8 cellular contexts compared by ENCODE assay signal in genomic region chr17:39235555-39236221, GRCh38. TPM values are rescaled to one million over a fixed set of nuclear protein-coding genes. Genes with fewer than 3 reads are reported as not detected.
DNase-seq lines count a peak whose midpoint lies in the region; ATAC-seq, FAIRE-seq and TF ChIP-seq lines count a peak whose summit lies in the region.

No MANE protein-coding gene starts in this region.

- H3K27me3 Mint-ChIP-seq in CD4-positive, alpha-beta memory T cell = peaks cover 4 to 13% of the 10 kb centered on the region in 2 donors

- H3K27ac Mint-ChIP-seq in CD4-positive, alpha-beta memory T cell = peak overlapping the region; percentile 61 to 93 (median 81)

- peaks cover 43% of the 10 kb centered on the region for H3K4me1 ChIP-seq in CD4-positive, alpha-beta memory T cell (ENCODE audit: insufficient read depth, low read length)
- H3K4me1 ChIP-seq in pancreas = no peaks in the 10 kb centered on the region

- peak; percentile 98 for TF ChIP-seq CTCF in WERI-Rb-1 (IDR thresholded peaks at IDR 0.05; ENCODE audit: low read depth, low read length)
- TF ChIP-seq CTCF in epithelial cell of proximal tubule (conservative IDR thresholded peaks at IDR 0.05; ENCODE audit: low read depth, low read length) = peak; percentile 88
- peak in 2 of 4 donors; percentile 16 to 21 for TF ChIP-seq CTCF in pancreas (IDR thresholded peaks at IDR 0.05)

- peaks cover 31 to 45% (median 38%) of the 10 kb centered on the region in 4 donors for H3K4me1 Mint-ChIP-seq in CD4-positive, alpha-beta memory T cell

- no peaks in the 10 kb centered on the region for H3K27me3 ChIP-seq in CD4-positive, alpha-beta memory T cell (ENCODE audit: insufficient read depth, low read length)
- H3K27me3 ChIP-seq in WERI-Rb-1 (ENCODE audit: insufficient read depth, low read depth, severe bottlenecking) (no peaks in the 10 kb centered on the region), pancreas (peaks cover 0 to 3% (median 0%) of the 10 kb centered on the region in 4 donors)

- CTCF ChIA-PET in CD4-positive, alpha-beta memory T cell (lab: Charles Lee; ENCODE audit: partially characterized antibody) = interaction anchor here (0.6 to 21.0 kb wide), 11 partner anchors 11 to 444 kb away, joined by 3 to 554 read pairs (median 4); partner anchors contain the start of genes ARL5C and RPL19

- WGBS in pancreas, 2 donors = 24 to 28% methylated on average over 16 of the region's 16 CpGs

- H3K4me3 ChIP-seq in CD4-positive, alpha-beta memory T cell (ENCODE audit: low read length in 2 of 2) = no peak overlapping the region
- peak overlapping the region; percentile 15; the same call in 1 of the 2 replicates for H3K4me3 ChIP-seq in WERI-Rb-1 (ENCODE audit: low read depth, low read length)
- no peak overlapping the region for H3K4me3 ChIP-seq in epithelial cell of proximal tubule (ENCODE audit: low read depth, low read length)
- H3K4me3 ChIP-seq in pancreas = no peak overlapping the region

- H3K9me3 ChIP-seq in CD4-positive, alpha-beta memory T cell (ENCODE audit: control insufficient read depth in 1 of 2, low read length in 2 of 2) = no peaks in the 10 kb centered on the region
- H3K9me3 ChIP-seq in WERI-Rb-1 (ENCODE audit: severe bottlenecking) (no peaks in the 10 kb centered on the region), pancreas (no peaks in the 10 kb centered on the region)

- ATAC-seq in pancreas (peak; percentile 40 to 64 (median 52)), HG02571 (IDR thresholded peaks at IDR 0.05; ENCODE audit: unreplicated experiment) (no peak), GM19455 (IDR thresholded peaks at IDR 0.05; ENCODE audit: unreplicated experiment) (no peak)

- H3K36me3 Mint-ChIP-seq in CD4-positive, alpha-beta memory T cell = no peaks in the 10 kb centered on the region

- no peaks in the 10 kb centered on the region for H3K36me3 ChIP-seq in CD4-positive, alpha-beta memory T cell (ENCODE audit: insufficient read depth, low read length)
- H3K36me3 ChIP-seq in WERI-Rb-1 (no peaks in the 10 kb centered on the region), pancreas (no peaks in the 10 kb centered on the region)

- intact Hi-C loops in CD4-positive, alpha-beta memory T cell (cut with micrococcal nuclease) = loop anchor here (1.0 to 5.0 kb wide), 2 partner anchors 9 to 38 kb away; partner anchors contain the start of gene CACNB1
- intact Hi-C loops in pancreas (cut with DNase I) = loop anchor here in 2 of 3 donors (10.0 kb wide), 1 partner anchor 261 kb away; no protein-coding TSS in a partner anchor

- peak; percentile 53 to 66 (median 56) for DNase-seq in CD4-positive, alpha-beta memory T cell
- DNase-seq in GM19240 (ENCODE audit: insufficient read length, low spot score) = peak; percentile 67
- peak; percentile 91 for DNase-seq in NCI-H2171 (lab: John Stamatoyannopoulos, UW)
- peak; percentile 85 for DNase-seq in WERI-Rb-1
- no peak for DNase-seq in epithelial cell of proximal tubule (ENCODE audit: low read depth)
- peak in 1 of 6 donors; percentile 12 for DNase-seq in pancreas

- POLR2A ChIA-PET in CD4-positive, alpha-beta memory T cell (lab: Charles Lee; ENCODE audit: partially characterized antibody) = interaction anchor here (0.8 to 1.7 kb wide), 5 partner anchors 9 to 82 kb away, joined by 3 to 6 read pairs (median 5); partner anchors contain the start of genes RPL19 and STAC2

- H3K27ac ChIP-seq in CD4-positive, alpha-beta memory T cell (ENCODE audit: low read depth, low read length) = no peak overlapping the region
- H3K27ac ChIP-seq in WERI-Rb-1 (peak overlapping the region; percentile 55), pancreas (no peak overlapping the region)

- peak overlapping the region in 2 of 8 donors; percentile 50 to 73 for H3K4me3 Mint-ChIP-seq in CD4-positive, alpha-beta memory T cell

- no peak for FAIRE-seq in pancreas (lab: Jason Lieb, UNC)

- peaks cover 0 to 1% (median 0%) of the 10 kb centered on the region in 8 donors for H3K9me3 Mint-ChIP-seq in CD4-positive, alpha-beta memory T cell

RNA-seq across cellular contexts. Expression of gene STAC2, which starts 9.9 kb away (rescaled TPM):
- not detected for total RNA-seq in CD4-positive, alpha-beta memory T cell
- not detected for polyA plus RNA-seq in CD4-positive, alpha-beta memory T cell
- total RNA-seq in epithelial cell of proximal tubule = not detected in 2 replicates
- total RNA-seq in pancreas = under 1 TPM in 3 of 6 donors, not detected in 3; 0.08 to 0.12 (median 0.09) TPM
- polyA plus RNA-seq in pancreas = under 1 TPM; 0.07 to 0.11 TPM

RNA-seq across cellular contexts. Expression of gene RPL19, which starts 35.6 kb away (rescaled TPM):
- total RNA-seq in CD4-positive, alpha-beta memory T cell = 1,000 to 10,000 TPM; 3,210 to 3,299 TPM
- 1,000 to 10,000 TPM; 2,224 to 3,294 TPM for polyA plus RNA-seq in CD4-positive, alpha-beta memory T cell
- total RNA-seq in epithelial cell of proximal tubule (2,234 and 2,474 TPM in 2 replicates), pancreas (1,000 to 10,000 TPM in 3 of 6 donors, 100 to 1,000 TPM in 3; 925 to 1,465 (median 1,055) TPM)
- 1,000 to 10,000 TPM; 1,688 to 1,714 TPM for polyA plus RNA-seq in pancreas

RNA-seq across cellular contexts. Expression of gene CACNB1, which starts 38.2 kb away (rescaled TPM):
- 10 to 100 TPM; 22.2 to 25.7 TPM for total RNA-seq in CD4-positive, alpha-beta memory T cell
- polyA plus RNA-seq in CD4-positive, alpha-beta memory T cell = 1 to 10 TPM in 1 of 2 donors, under 1 TPM in 1; 0.20 to 2.0 TPM
- total RNA-seq in epithelial cell of proximal tubule = 2.4 and 5.9 TPM in 2 replicates
- 1 to 10 TPM; 1.8 to 3.3 (median 2.4) TPM for total RNA-seq in pancreas
- polyA plus RNA-seq in pancreas = 1 to 10 TPM; 6.5 to 6.8 TPM

Comparison
In these comparisons a context has a peak if more than half of its experiments do, and no peak if none do; other contexts are left out.
1. ATAC-seq: peak in pancreas (4 of 4); none in HG02571 (single experiment) and GM19455 (single experiment).